Comparison of ENCODE assay signal across 1 cellular context in the genomic region with DNA sequence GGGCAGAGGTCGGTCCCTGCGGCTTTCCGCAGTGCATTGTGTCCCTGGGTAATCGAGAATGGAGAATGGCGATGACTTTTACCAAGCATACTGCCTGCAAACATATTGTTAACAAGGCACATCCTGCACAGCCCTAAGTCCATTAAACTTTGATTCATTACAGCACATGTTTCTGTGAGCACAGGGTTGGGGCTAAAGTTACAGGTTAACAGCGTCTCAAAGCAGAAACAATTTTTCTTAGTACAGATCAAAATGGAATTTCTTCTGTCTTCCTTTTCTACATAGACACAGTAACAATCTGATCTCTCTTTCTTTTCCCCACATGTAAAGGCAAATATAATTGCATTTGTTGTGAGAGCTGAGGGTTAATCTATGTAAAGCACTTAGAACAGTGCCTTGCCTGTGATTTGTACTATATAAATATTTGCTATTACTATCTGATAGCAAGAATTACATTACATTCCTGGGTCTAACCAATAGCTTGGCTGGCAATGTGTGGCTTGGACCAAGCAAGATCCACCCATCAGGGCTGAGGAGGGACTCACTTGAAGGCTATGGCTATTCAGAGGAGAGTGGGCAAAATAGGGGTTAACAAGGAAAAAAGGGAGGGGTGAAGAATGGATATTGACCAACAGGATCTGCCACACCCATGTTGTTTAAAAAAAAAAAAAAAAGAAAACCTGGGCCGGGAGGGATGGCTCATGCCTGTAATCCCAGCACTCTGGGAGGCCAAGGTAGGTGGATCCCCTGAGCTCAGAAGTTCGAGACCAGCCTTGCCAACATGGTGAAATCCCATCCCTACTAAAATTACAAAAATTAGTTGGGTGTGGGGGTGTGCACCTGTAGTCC.
TF ChIP-seq lines count a peak whose summit lies in the region.

No MANE protein-coding gene starts in this region.

TF ChIP-seq in HepG2, 621 proteins besides CTCF, POLR2A, EP300 and RAD21 (continues in another document):
- TF ChIP-seq ZNF138 (CRISPR knock-in tag; IDR thresholded peaks at IDR 0.05; ENCODE audit: low read depth) (no peak), GATAD2A (CRISPR knock-in tag; IDR thresholded peaks at IDR 0.05) (peak; percentile 31), SYNCRIP (IDR thresholded peaks at IDR 0.05; ENCODE audit: insufficient read depth, low read depth, low read length) (no peak), SP4 (CRISPR knock-in tag; IDR thresholded peaks at IDR 0.05) (0 out of 2 replicates have a peak, but pooled peaks have one; percentile 1), PAWR (CRISPR knock-in tag; IDR thresholded peaks at IDR 0.05; ENCODE audit: borderline replicate concordance) (no peak), KDM4B (CRISPR knock-in tag; IDR thresholded peaks at IDR 0.05) (no peak), ZNF484 (CRISPR knock-in tag; IDR thresholded peaks at IDR 0.05; ENCODE audit: borderline replicate concordance, low read depth) (no peak), ZNF615 (CRISPR knock-in tag; IDR thresholded peaks at IDR 0.05; ENCODE audit: borderline replicate concordance) (no peak), HOXA9 (CRISPR knock-in tag; IDR thresholded peaks at IDR 0.05; ENCODE audit: borderline replicate concordance) (no peak), TAF15 (IDR thresholded peaks at IDR 0.05; ENCODE audit: low read depth, low read length, poor library complexity, severe bottlenecking) (no peak), SP5 (CRISPR knock-in tag; IDR thresholded peaks at IDR 0.05; ENCODE audit: borderline replicate concordance, low read depth) (peak; percentile 54; the same call in 1 of the 2 replicates), NR2F2 (IDR thresholded peaks at IDR 0.05; ENCODE audit: borderline replicate concordance, low read depth) (no peak), NONO (IDR thresholded peaks at IDR 0.05) (no peak), NONO (CRISPR knock-in tag; conservative IDR thresholded peaks at IDR 0.05) (peak; percentile 48; the same call in 1 of the 2 replicates), HNF4A (CRISPR knock-in tag; IDR thresholded peaks at IDR 0.05) (peak; percentile 26; the same call in 1 of the 2 replicates), CREM (IDR thresholded peaks at IDR 0.05) (peak; percentile 36; the same call in 1 of the 2 replicates), CREM (CRISPR knock-in tag; IDR thresholded peaks at IDR 0.05) (no peak), MIER3 (CRISPR knock-in tag; IDR thresholded peaks at IDR 0.05; ENCODE audit: borderline replicate concordance) (0 out of 2 replicates have a peak, but pooled peaks have one; percentile 11), ZNF264 (CRISPR knock-in tag; IDR thresholded peaks at IDR 0.05) (no peak; the same call in 1 of the 2 replicates), FIP1L1 (IDR thresholded peaks at IDR 0.05; ENCODE audit: borderline replicate concordance, insufficient read depth, low read depth, low read length) (no peak), HMG20B (CRISPR knock-in tag; conservative IDR thresholded peaks at IDR 0.05) (peak; percentile 94), JUN (CRISPR knock-in tag; IDR thresholded peaks at IDR 0.05) (no peak), ETV6 (CRISPR knock-in tag; conservative IDR thresholded peaks at IDR 0.05) (no peak), NFYB (CRISPR knock-in tag; IDR thresholded peaks at IDR 0.05) (peak; percentile 22; the same call in 1 of the 2 replicates), PHF8 (CRISPR knock-in tag; IDR thresholded peaks at IDR 0.05) (no peak)
- TF ChIP-seq, protein P1, sequence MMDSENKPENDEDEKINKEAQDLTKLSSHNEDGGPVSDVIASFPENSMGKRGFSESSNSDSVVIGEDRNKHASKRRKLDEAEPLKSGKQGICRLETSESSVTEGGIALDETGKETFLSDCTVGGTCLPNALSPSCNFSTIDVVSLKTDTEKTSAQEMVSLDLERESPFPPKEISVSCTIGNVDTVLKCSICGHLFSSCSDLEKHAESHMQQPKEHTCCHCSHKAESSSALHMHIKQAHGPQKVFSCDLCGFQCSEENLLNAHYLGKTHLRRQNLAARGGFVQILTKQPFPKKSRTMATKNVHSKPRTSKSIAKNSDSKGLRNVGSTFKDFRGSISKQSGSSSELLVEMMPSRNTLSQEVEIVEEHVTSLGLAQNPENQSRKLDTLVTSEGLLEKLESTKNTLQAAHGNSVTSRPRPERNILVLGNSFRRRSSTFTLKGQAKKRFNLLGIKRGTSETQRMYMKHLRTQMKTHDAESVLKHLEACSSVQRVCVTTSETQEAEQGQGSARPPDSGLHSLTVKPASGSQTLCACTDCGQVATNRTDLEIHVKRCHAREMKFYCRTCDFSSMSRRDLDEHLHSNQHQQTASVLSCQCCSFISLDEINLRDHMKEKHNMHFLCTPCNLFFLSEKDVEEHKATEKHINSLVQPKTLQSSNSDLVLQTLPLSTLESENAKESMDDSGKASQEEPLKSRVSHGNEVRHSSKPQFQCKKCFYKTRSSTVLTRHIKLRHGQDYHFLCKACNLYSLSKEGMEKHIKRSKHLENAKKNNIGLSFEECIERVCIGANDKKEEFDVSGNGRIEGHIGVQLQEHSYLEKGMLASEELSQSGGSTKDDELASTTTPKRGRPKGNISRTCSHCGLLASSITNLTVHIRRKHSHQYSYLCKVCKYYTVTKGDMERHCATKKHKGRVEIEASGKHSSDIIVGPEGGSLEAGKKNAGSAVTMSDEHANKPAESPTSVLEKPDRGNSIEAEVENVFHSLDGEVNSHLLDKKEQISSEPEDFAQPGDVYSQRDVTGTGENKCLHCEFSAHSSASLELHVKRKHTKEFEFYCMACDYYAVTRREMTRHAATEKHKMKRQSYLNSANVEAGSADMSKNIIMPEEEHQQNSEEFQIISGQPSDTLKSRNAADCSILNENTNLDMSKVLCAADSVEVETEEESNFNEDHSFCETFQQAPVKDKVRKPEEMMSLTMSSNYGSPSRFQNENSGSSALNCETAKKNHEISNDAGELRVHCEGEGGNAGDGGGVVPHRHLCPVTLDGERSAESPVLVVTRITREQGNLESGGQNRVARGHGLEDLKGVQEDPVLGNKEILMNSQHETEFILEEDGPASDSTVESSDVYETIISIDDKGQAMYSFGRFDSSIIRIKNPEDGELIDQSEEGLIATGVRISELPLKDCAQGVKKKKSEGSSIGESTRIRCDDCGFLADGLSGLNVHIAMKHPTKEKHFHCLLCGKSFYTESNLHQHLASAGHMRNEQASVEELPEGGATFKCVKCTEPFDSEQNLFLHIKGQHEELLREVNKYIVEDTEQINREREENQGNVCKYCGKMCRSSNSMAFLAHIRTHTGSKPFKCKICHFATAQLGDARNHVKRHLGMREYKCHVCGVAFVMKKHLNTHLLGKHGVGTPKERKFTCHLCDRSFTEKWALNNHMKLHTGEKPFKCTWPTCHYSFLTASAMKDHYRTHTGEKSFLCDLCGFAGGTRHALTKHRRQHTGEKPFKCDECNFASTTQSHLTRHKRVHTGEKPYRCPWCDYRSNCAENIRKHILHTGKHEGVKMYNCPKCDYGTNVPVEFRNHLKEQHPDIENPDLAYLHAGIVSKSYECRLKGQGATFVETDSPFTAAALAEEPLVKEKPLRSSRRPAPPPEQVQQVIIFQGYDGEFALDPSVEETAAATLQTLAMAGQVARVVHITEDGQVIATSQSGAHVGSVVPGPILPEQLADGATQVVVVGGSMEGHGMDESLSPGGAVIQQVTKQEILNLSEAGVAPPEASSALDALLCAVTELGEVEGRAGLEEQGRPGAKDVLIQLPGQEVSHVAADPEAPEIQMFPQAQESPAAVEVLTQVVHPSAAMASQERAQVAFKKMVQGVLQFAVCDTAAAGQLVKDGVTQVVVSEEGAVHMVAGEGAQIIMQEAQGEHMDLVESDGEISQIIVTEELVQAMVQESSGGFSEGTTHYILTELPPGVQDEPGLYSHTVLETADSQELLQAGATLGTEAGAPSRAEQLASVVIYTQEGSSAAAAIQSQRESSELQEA (CRISPR knock-in tag; IDR thresholded peaks at IDR 0.05; ENCODE audit: not compliant biosample characterization): no peak
- TF ChIP-seq, protein P2, sequence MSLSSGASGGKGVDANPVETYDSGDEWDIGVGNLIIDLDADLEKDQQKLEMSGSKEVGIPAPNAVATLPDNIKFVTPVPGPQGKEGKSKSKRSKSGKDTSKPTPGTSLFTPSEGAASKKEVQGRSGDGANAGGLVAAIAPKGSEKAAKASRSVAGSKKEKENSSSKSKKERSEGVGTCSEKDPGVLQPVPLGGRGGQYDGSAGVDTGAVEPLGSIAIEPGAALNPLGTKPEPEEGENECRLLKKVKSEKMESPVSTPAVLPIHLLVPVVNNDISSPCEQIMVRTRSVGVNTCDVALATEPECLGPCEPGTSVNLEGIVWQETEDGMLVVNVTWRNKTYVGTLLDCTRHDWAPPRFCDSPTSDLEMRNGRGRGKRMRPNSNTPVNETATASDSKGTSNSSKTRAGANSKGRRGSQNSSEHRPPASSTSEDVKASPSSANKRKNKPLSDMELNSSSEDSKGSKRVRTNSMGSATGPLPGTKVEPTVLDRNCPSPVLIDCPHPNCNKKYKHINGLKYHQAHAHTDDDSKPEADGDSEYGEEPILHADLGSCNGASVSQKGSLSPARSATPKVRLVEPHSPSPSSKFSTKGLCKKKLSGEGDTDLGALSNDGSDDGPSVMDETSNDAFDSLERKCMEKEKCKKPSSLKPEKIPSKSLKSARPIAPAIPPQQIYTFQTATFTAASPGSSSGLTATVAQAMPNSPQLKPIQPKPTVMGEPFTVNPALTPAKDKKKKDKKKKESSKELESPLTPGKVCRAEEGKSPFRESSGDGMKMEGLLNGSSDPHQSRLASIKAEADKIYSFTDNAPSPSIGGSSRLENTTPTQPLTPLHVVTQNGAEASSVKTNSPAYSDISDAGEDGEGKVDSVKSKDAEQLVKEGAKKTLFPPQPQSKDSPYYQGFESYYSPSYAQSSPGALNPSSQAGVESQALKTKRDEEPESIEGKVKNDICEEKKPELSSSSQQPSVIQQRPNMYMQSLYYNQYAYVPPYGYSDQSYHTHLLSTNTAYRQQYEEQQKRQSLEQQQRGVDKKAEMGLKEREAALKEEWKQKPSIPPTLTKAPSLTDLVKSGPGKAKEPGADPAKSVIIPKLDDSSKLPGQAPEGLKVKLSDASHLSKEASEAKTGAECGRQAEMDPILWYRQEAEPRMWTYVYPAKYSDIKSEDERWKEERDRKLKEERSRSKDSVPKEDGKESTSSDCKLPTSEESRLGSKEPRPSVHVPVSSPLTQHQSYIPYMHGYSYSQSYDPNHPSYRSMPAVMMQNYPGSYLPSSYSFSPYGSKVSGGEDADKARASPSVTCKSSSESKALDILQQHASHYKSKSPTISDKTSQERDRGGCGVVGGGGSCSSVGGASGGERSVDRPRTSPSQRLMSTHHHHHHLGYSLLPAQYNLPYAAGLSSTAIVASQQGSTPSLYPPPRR (CRISPR knock-in tag; IDR thresholded peaks at IDR 0.05; ENCODE audit: borderline replicate concordance): peak; percentile 58; the same call in 1 of the 2 replicates
- TF ChIP-seq, protein P3, sequence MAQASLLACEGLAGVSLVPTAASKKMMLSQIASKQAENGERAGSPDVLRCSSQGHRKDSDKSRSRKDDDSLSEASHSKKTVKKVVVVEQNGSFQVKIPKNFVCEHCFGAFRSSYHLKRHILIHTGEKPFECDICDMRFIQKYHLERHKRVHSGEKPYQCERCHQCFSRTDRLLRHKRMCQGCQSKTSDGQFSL (CRISPR knock-in tag; IDR thresholded peaks at IDR 0.05): no peak
- TF ChIP-seq, protein P4, sequence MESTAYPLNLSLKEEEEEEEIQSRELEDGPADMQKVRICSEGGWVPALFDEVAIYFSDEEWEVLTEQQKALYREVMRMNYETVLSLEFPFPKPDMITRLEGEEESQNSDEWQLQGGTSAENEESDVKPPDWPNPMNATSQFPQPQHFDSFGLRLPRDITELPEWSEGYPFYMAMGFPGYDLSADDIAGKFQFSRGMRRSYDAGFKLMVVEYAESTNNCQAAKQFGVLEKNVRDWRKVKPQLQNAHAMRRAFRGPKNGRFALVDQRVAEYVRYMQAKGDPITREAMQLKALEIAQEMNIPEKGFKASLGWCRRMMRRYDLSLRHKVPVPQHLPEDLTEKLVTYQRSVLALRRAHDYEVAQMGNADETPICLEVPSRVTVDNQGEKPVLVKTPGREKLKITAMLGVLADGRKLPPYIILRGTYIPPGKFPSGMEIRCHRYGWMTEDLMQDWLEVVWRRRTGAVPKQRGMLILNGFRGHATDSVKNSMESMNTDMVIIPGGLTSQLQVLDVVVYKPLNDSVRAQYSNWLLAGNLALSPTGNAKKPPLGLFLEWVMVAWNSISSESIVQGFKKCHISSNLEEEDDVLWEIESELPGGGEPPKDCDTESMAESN (CRISPR knock-in tag; conservative IDR thresholded peaks at IDR 0.05): no peak
- TF ChIP-seq, protein P5, sequence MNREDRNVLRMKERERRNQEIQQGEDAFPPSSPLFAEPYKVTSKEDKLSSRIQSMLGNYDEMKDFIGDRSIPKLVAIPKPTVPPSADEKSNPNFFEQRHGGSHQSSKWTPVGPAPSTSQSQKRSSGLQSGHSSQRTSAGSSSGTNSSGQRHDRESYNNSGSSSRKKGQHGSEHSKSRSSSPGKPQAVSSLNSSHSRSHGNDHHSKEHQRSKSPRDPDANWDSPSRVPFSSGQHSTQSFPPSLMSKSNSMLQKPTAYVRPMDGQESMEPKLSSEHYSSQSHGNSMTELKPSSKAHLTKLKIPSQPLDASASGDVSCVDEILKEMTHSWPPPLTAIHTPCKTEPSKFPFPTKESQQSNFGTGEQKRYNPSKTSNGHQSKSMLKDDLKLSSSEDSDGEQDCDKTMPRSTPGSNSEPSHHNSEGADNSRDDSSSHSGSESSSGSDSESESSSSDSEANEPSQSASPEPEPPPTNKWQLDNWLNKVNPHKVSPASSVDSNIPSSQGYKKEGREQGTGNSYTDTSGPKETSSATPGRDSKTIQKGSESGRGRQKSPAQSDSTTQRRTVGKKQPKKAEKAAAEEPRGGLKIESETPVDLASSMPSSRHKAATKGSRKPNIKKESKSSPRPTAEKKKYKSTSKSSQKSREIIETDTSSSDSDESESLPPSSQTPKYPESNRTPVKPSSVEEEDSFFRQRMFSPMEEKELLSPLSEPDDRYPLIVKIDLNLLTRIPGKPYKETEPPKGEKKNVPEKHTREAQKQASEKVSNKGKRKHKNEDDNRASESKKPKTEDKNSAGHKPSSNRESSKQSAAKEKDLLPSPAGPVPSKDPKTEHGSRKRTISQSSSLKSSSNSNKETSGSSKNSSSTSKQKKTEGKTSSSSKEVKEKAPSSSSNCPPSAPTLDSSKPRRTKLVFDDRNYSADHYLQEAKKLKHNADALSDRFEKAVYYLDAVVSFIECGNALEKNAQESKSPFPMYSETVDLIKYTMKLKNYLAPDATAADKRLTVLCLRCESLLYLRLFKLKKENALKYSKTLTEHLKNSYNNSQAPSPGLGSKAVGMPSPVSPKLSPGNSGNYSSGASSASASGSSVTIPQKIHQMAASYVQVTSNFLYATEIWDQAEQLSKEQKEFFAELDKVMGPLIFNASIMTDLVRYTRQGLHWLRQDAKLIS (CRISPR knock-in tag; IDR thresholded peaks at IDR 0.05): no peak
- TF ChIP-seq, protein P6, sequence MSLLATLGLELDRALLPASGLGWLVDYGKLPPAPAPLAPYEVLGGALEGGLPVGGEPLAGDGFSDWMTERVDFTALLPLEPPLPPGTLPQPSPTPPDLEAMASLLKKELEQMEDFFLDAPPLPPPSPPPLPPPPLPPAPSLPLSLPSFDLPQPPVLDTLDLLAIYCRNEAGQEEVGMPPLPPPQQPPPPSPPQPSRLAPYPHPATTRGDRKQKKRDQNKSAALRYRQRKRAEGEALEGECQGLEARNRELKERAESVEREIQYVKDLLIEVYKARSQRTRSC (CRISPR knock-in tag; IDR thresholded peaks at IDR 0.05; ENCODE audit: low read depth): no peak
